11 cellular contexts compared by ENCODE assay signal in genomic region chr20:17919149-17919548, GRCh38.
"Had no signal": no experiment of that assay in that cellular context is flagged by ENCODE, and none has a peak within 500 bp of the region (broad histone marks: within the 10 kb centered on the region; RNA-seq: fewer than 3 reads in every experiment).

No MANE protein-coding gene starts in this region.

- H2AFZ ChIP-seq: GM23248, GM23338 had no signal

- H3K4me2 ChIP-seq: GM23338 had no signal

- ATAC-seq: GM23338, HCT116 had no signal

- H3K4me3 Mint-ChIP-seq: GM23338, H9, HFFc6 had no signal

- FAIRE-seq: H1, H54 had no signal

- H3K9me3 ChIP-seq: HAP-1 had no signal

- H3K27ac ChIP-seq: GM23248 had no signal

- DNase-seq: GM23248, GOT3, H7, H9, HCEC 1CT, HFFc6 had no signal

- H3K4me3 ChIP-seq: GM23248, GM23338, HAP-1 had no signal

- H3K9me3 Mint-ChIP-seq: GM23338, H9, HFFc6 had no signal

- H3K4me1 Mint-ChIP-seq: GM23338 had no signal

- H3K36me3 ChIP-seq: HAP-1 had no signal

- H3K9ac ChIP-seq: GM23248 had no signal

- H3K4me1 ChIP-seq: HAP-1 had no signal

- H3K27ac Mint-ChIP-seq: GM23338, H9, HFFc6 had no signal
